ENCODE assay signal across 26 cellular contexts in genomic region chr13:72473321-72473720, GRCh38.
"Had no signal": no experiment of that assay in that cellular context is flagged by ENCODE, and none has a peak within 500 bp of the region (broad histone marks: within the 10 kb centered on the region; RNA-seq: fewer than 3 reads in every experiment).

No MANE protein-coding gene starts in this region.

- H3K27me3 Mint-ChIP-seq: natural killer cell treated with Interleukin-12 subunit alpha and Interleukin-12 subunit beta and Interleukin-15 and Interleukin-18, amount 100 ng/mL, for 72 hours; stimulated activated naive B cell treated with anti-CD40 and anti-IgM and Interleukin-4, amounts not matched to agents 10 μg/mL and 1 μg/mL and 100 μg/mL, for 72 hours; stimulated activated naive CD8-positive, alpha-beta T cell treated with anti-CD3 and anti-CD28 coated beads, Interleukin-15, Interleukin-2, amounts not matched to agents 100 ng/mL and 50 ng/mL, for 24 hours; type B pancreatic cell had no signal

- H3K27ac Mint-ChIP-seq: naive thymus-derived CD8-positive, alpha-beta T cell; natural killer cell treated with Interleukin-12 subunit alpha and Interleukin-12 subunit beta and Interleukin-15 and Interleukin-18, amount 100 ng/mL, for 72 hours; neural progenitor cell; progenitor cell of endocrine pancreas; stimulated activated effector memory CD8-positive, alpha-beta T cell treated with anti-CD3 and anti-CD28 coated beads, Interleukin-12 subunit alpha, Interleukin-12 subunit beta, amount 100 ng/mL, for 72 hours; stimulated activated naive B cell treated with anti-CD40 and anti-IgM and Interleukin-4, amounts not matched to agents 10 μg/mL and 1 μg/mL and 100 μg/mL, for 72 hours; stimulated activated naive CD8-positive, alpha-beta T cell treated with anti-CD3 and anti-CD28 coated beads, Interleukin-15, Interleukin-2, amounts not matched to agents 100 ng/mL and 50 ng/mL, for 24 hours; type B pancreatic cell had no signal

- H3K36me3 Mint-ChIP-seq: naive thymus-derived CD8-positive, alpha-beta T cell; natural killer cell treated with Interleukin-12 subunit alpha and Interleukin-12 subunit beta and Interleukin-15 and Interleukin-18, amount 100 ng/mL, for 72 hours; neural progenitor cell; stimulated activated effector memory CD8-positive, alpha-beta T cell treated with anti-CD3 and anti-CD28 coated beads, Interleukin-12 subunit alpha, Interleukin-12 subunit beta, amount 100 ng/mL, for 72 hours; stimulated activated naive B cell treated with anti-CD40 and anti-IgM and Interleukin-4, amounts not matched to agents 10 μg/mL and 1 μg/mL and 100 μg/mL, for 72 hours; type B pancreatic cell had no signal

- H3K4me3 Mint-ChIP-seq: naive thymus-derived CD8-positive, alpha-beta T cell; natural killer cell treated with Interleukin-12 subunit alpha and Interleukin-12 subunit beta and Interleukin-15 and Interleukin-18, amount 100 ng/mL, for 72 hours; neural progenitor cell; stimulated activated effector memory CD8-positive, alpha-beta T cell treated with anti-CD3 and anti-CD28 coated beads, Interleukin-12 subunit alpha, Interleukin-12 subunit beta, amount 100 ng/mL, for 72 hours; stimulated activated naive B cell treated with anti-CD40 and anti-IgM and Interleukin-4, amounts not matched to agents 10 μg/mL and 1 μg/mL and 100 μg/mL, for 72 hours; stimulated activated naive CD8-positive, alpha-beta T cell treated with anti-CD3 and anti-CD28 coated beads, Interleukin-15, Interleukin-2, amounts not matched to agents 100 ng/mL and 50 ng/mL, for 24 hours; type B pancreatic cell had no signal

- H3K4me1 Mint-ChIP-seq: naive thymus-derived CD8-positive, alpha-beta T cell; neural progenitor cell; stimulated activated effector memory CD8-positive, alpha-beta T cell treated with anti-CD3 and anti-CD28 coated beads, Interleukin-12 subunit alpha, Interleukin-12 subunit beta, amount 100 ng/mL, for 72 hours; stimulated activated naive B cell treated with anti-CD40 and anti-IgM and Interleukin-4, amounts not matched to agents 10 μg/mL and 1 μg/mL and 100 μg/mL, for 72 hours had no signal

- H3K9me3 Mint-ChIP-seq: neural progenitor cell; stimulated activated naive B cell treated with anti-CD40 and anti-IgM and Interleukin-4, amounts not matched to agents 10 μg/mL and 1 μg/mL and 100 μg/mL, for 72 hours; stimulated activated naive CD8-positive, alpha-beta T cell treated with anti-CD3 and anti-CD28 coated beads, Interleukin-15, Interleukin-2, amounts not matched to agents 100 ng/mL and 50 ng/mL, for 24 hours; type B pancreatic cell had no signal

- DNase-seq: naive thymus-derived CD8-positive, alpha-beta T cell; occipital lobe; ovary; psoas muscle; right cardiac atrium; right lobe of liver; sigmoid colon; small intestine; stimulated activated CD4-positive, alpha-beta T cell treated with anti-CD3 and anti-CD28 coated beads, Interleukin-15, amount 100 ng/mL, for 24 hours; stimulated activated CD4-positive, alpha-beta T cell treated with anti-CD3 and anti-CD28 coated beads, Interleukin-2, amount 100 ng/mL, for 24 hours; stimulated activated CD4-positive, alpha-beta T cell treated with anti-CD3 and anti-CD28 coated beads, Interleukin-2, amount 100 ng/mL, for 48 hours; stimulated activated CD4-positive, alpha-beta T cell treated with anti-CD3 and anti-CD28 coated beads, Interleukin-4, amount 100 ng/mL, for 24 hours; stimulated activated naive B cell treated with anti-CD40 and anti-IgM and Interleukin-4, amounts not matched to agents 10 μg/mL and 1 μg/mL and 100 μg/mL, for 72 hours; stimulated activated naive CD4-positive, alpha-beta T cell treated with Interleukin-2 at 50 U/mL for 16 hours; stomach; testis; tibial artery; transverse colon; upper lobe of right lung; uterus had no signal

- ATAC-seq: naive thymus-derived CD8-positive, alpha-beta T cell; natural killer cell treated with Interleukin-12 subunit alpha and Interleukin-12 subunit beta and Interleukin-15 and Interleukin-18, amount 100 ng/mL, for 72 hours; psoas muscle; right cardiac atrium; right lobe of liver; stimulated activated effector memory CD8-positive, alpha-beta T cell treated with anti-CD3 and anti-CD28 coated beads, Interleukin-12 subunit alpha, Interleukin-12 subunit beta, amount 100 ng/mL, for 72 hours; stimulated activated naive B cell treated with anti-CD40 and anti-IgM and Interleukin-4, amounts not matched to agents 10 μg/mL and 1 μg/mL and 100 μg/mL, for 72 hours; upper lobe of right lung had no signal
